ENCODE assay signal across 1 cellular context in the genomic region with DNA sequence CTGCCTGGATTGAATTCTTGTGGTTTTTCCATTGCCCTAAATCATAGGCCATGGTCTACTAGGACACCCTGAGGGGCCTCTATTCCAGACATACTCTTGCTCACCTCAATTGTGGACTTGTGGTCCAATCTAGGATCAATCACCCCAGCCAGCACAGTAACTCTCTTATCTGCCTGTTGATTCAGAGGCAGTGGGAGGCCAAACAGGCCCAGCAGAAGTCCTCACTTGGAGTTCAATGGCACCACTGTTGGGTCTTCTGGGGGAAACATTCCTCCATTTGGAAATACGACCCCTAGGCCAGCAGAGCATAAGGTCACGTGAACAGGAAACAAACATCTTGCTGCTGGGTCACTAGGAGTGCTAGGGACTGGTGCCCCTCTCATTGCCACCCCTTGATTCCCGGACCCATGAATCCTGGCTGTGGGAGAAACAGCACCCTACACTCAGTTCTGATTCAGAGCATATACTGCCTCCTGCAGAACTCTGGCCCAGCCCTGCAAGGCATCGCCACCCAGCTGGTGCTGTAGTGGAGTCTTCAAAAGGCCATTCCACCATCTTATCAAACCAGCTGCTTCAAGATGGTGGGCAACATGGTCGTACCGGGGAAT.
A peak's percentile ranks its signal among the peaks of the same experiment; 100 is the strongest.
TF ChIP-seq lines count a peak whose summit lies in the region.

No MANE protein-coding gene starts in this region.

TF ChIP-seq in HepG2, 621 proteins besides CTCF, POLR2A, EP300 and RAD21 (continued from another document and continues in another):
- no peak for TF ChIP-seq ZNF44 (CRISPR knock-in tag; IDR thresholded peaks at IDR 0.05)
- TF ChIP-seq, protein P1, sequence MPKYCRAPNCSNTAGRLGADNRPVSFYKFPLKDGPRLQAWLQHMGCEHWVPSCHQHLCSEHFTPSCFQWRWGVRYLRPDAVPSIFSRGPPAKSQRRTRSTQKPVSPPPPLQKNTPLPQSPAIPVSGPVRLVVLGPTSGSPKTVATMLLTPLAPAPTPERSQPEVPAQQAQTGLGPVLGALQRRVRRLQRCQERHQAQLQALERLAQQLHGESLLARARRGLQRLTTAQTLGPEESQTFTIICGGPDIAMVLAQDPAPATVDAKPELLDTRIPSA (CRISPR knock-in tag; IDR thresholded peaks at IDR 0.05; ENCODE audit: borderline replicate concordance): no peak
- no peak for TF ChIP-seq ZNF629 (CRISPR knock-in tag; conservative IDR thresholded peaks at IDR 0.05)
- no peak for TF ChIP-seq ZNF776 (CRISPR knock-in tag; IDR thresholded peaks at IDR 0.05)
- no peak for TF ChIP-seq HNF4G (IDR thresholded peaks at IDR 0.05; ENCODE audit: borderline replicate concordance, low read depth, low read length)
- no peak for TF ChIP-seq HNF4G (CRISPR knock-in tag; IDR thresholded peaks at IDR 0.05; ENCODE audit: borderline replicate concordance, low read depth)
- no peak; the same call in 1 of the 2 replicates for TF ChIP-seq ZIK1 (CRISPR knock-in tag; IDR thresholded peaks at IDR 0.05; ENCODE audit: borderline replicate concordance, low read depth)
- no peak for TF ChIP-seq HOXD1 (CRISPR knock-in tag; IDR thresholded peaks at IDR 0.05)
- TF ChIP-seq CEBPG (CRISPR knock-in tag; IDR thresholded peaks at IDR 0.05): 0 out of 2 replicates have a peak, but pooled peaks have one; percentile 8
- TF ChIP-seq, protein P2, sequence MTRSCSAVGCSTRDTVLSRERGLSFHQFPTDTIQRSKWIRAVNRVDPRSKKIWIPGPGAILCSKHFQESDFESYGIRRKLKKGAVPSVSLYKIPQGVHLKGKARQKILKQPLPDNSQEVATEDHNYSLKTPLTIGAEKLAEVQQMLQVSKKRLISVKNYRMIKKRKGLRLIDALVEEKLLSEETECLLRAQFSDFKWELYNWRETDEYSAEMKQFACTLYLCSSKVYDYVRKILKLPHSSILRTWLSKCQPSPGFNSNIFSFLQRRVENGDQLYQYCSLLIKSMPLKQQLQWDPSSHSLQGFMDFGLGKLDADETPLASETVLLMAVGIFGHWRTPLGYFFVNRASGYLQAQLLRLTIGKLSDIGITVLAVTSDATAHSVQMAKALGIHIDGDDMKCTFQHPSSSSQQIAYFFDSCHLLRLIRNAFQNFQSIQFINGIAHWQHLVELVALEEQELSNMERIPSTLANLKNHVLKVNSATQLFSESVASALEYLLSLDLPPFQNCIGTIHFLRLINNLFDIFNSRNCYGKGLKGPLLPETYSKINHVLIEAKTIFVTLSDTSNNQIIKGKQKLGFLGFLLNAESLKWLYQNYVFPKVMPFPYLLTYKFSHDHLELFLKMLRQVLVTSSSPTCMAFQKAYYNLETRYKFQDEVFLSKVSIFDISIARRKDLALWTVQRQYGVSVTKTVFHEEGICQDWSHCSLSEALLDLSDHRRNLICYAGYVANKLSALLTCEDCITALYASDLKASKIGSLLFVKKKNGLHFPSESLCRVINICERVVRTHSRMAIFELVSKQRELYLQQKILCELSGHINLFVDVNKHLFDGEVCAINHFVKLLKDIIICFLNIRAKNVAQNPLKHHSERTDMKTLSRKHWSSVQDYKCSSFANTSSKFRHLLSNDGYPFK (CRISPR knock-in tag; IDR thresholded peaks at IDR 0.05; ENCODE audit: borderline replicate concordance): no peak
- TF ChIP-seq NR2C2 (CRISPR knock-in tag; IDR thresholded peaks at IDR 0.05; ENCODE audit: borderline replicate concordance): no peak
- TF ChIP-seq ATF1 (CRISPR knock-in tag; IDR thresholded peaks at IDR 0.05): no peak
- peak; percentile 49; the same call in 1 of the 2 replicates for TF ChIP-seq BCL6 (CRISPR knock-in tag; IDR thresholded peaks at IDR 0.05)
- TF ChIP-seq, protein P3, sequence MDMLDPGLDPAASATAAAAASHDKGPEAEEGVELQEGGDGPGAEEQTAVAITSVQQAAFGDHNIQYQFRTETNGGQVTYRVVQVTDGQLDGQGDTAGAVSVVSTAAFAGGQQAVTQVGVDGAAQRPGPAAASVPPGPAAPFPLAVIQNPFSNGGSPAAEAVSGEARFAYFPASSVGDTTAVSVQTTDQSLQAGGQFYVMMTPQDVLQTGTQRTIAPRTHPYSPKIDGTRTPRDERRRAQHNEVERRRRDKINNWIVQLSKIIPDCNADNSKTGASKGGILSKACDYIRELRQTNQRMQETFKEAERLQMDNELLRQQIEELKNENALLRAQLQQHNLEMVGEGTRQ (IDR thresholded peaks at IDR 0.05; ENCODE audit: low read depth, low read length): peak; percentile 18; the same call in 1 of the 2 replicates
- TF ChIP-seq, protein P3 (CRISPR knock-in tag; IDR thresholded peaks at IDR 0.05; ENCODE audit: borderline replicate concordance): peak; percentile 68; the same call in 1 of the 2 replicates
- no peak for TF ChIP-seq TSC22D2 (CRISPR knock-in tag; IDR thresholded peaks at IDR 0.05; ENCODE audit: borderline replicate concordance)
- TF ChIP-seq, protein P4, sequence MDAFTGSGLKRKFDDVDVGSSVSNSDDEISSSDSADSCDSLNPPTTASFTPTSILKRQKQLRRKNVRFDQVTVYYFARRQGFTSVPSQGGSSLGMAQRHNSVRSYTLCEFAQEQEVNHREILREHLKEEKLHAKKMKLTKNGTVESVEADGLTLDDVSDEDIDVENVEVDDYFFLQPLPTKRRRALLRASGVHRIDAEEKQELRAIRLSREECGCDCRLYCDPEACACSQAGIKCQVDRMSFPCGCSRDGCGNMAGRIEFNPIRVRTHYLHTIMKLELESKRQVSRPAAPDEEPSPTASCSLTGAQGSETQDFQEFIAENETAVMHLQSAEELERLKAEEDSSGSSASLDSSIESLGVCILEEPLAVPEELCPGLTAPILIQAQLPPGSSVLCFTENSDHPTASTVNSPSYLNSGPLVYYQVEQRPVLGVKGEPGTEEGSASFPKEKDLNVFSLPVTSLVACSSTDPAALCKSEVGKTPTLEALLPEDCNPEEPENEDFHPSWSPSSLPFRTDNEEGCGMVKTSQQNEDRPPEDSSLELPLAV (CRISPR knock-in tag; conservative IDR thresholded peaks at IDR 0.05; ENCODE audit: low read depth): no peak
- TF ChIP-seq MZF1 (CRISPR knock-in tag; IDR thresholded peaks at IDR 0.05; ENCODE audit: borderline replicate concordance): no peak
- TF ChIP-seq GZF1 (CRISPR knock-in tag; IDR thresholded peaks at IDR 0.05): no peak
- TF ChIP-seq, protein P5, sequence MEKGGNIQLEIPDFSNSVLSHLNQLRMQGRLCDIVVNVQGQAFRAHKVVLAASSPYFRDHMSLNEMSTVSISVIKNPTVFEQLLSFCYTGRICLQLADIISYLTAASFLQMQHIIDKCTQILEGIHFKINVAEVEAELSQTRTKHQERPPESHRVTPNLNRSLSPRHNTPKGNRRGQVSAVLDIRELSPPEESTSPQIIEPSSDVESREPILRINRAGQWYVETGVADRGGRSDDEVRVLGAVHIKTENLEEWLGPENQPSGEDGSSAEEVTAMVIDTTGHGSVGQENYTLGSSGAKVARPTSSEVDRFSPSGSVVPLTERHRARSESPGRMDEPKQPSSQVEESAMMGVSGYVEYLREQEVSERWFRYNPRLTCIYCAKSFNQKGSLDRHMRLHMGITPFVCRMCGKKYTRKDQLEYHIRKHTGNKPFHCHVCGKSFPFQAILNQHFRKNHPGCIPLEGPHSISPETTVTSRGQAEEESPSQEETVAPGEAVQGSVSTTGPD (CRISPR knock-in tag; IDR thresholded peaks at IDR 0.05): no peak
- TF ChIP-seq SIX4 (CRISPR knock-in tag; IDR thresholded peaks at IDR 0.05): 0 out of 2 replicates have a peak, but pooled peaks have one; percentile 32
- no peak for TF ChIP-seq ZNF274 (CRISPR knock-in tag; IDR thresholded peaks at IDR 0.05)
- TF ChIP-seq, protein P6, sequence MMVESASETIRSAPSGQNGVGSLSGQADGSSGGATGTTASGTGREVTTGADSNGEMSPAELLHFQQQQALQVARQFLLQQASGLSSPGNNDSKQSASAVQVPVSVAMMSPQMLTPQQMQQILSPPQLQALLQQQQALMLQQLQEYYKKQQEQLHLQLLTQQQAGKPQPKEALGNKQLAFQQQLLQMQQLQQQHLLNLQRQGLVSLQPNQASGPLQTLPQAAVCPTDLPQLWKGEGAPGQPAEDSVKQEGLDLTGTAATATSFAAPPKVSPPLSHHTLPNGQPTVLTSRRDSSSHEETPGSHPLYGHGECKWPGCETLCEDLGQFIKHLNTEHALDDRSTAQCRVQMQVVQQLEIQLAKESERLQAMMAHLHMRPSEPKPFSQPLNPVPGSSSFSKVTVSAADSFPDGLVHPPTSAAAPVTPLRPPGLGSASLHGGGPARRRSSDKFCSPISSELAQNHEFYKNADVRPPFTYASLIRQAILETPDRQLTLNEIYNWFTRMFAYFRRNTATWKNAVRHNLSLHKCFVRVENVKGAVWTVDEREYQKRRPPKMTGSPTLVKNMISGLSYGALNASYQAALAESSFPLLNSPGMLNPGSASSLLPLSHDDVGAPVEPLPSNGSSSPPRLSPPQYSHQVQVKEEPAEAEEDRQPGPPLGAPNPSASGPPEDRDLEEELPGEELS (CRISPR knock-in tag; IDR thresholded peaks at IDR 0.05): 0 out of 2 replicates have a peak, but pooled peaks have one; percentile 20
- TF ChIP-seq POGZ (CRISPR knock-in tag; IDR thresholded peaks at IDR 0.05): no peak
- TF ChIP-seq NAIF1 (CRISPR knock-in tag; IDR thresholded peaks at IDR 0.05; ENCODE audit: borderline replicate concordance): no peak
- peak; percentile 15; the same call in 1 of the 2 replicates for TF ChIP-seq FOXA3 (CRISPR knock-in tag; IDR thresholded peaks at IDR 0.05)
- no peak for TF ChIP-seq ADNP (CRISPR knock-in tag; IDR thresholded peaks at IDR 0.05)
- TF ChIP-seq, protein P7, sequence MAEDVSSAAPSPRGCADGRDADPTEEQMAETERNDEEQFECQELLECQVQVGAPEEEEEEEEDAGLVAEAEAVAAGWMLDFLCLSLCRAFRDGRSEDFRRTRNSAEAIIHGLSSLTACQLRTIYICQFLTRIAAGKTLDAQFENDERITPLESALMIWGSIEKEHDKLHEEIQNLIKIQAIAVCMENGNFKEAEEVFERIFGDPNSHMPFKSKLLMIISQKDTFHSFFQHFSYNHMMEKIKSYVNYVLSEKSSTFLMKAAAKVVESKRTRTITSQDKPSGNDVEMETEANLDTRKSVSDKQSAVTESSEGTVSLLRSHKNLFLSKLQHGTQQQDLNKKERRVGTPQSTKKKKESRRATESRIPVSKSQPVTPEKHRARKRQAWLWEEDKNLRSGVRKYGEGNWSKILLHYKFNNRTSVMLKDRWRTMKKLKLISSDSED (CRISPR knock-in tag; IDR thresholded peaks at IDR 0.05): no peak
- 0 out of 2 replicates have a peak, but pooled peaks have one; percentile 17 for TF ChIP-seq FOXJ3 (CRISPR knock-in tag; IDR thresholded peaks at IDR 0.05; ENCODE audit: borderline replicate concordance)
- TF ChIP-seq, protein P8, sequence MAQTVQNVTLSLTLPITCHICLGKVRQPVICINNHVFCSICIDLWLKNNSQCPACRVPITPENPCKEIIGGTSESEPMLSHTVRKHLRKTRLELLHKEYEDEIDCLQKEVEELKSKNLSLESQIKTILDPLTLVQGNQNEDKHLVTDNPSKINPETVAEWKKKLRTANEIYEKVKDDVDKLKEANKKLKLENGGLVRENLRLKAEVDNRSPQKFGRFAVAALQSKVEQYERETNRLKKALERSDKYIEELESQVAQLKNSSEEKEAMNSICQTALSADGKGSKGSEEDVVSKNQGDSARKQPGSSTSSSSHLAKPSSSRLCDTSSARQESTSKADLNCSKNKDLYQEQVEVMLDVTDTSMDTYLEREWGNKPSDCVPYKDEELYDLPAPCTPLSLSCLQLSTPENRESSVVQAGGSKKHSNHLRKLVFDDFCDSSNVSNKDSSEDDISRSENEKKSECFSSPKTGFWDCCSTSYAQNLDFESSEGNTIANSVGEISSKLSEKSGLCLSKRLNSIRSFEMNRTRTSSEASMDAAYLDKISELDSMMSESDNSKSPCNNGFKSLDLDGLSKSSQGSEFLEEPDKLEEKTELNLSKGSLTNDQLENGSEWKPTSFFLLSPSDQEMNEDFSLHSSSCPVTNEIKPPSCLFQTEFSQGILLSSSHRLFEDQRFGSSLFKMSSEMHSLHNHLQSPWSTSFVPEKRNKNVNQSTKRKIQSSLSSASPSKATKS (CRISPR knock-in tag; IDR thresholded peaks at IDR 0.05): no peak
- TF ChIP-seq EHMT2 (IDR thresholded peaks at IDR 0.05; ENCODE audit: borderline replicate concordance, low read depth, low read length): peak; percentile 78; the same call in 1 of the 2 replicates
- TF ChIP-seq ZBTB8A (CRISPR knock-in tag; IDR thresholded peaks at IDR 0.05; ENCODE audit: borderline replicate concordance, low read depth): no peak
- TF ChIP-seq, protein P9, sequence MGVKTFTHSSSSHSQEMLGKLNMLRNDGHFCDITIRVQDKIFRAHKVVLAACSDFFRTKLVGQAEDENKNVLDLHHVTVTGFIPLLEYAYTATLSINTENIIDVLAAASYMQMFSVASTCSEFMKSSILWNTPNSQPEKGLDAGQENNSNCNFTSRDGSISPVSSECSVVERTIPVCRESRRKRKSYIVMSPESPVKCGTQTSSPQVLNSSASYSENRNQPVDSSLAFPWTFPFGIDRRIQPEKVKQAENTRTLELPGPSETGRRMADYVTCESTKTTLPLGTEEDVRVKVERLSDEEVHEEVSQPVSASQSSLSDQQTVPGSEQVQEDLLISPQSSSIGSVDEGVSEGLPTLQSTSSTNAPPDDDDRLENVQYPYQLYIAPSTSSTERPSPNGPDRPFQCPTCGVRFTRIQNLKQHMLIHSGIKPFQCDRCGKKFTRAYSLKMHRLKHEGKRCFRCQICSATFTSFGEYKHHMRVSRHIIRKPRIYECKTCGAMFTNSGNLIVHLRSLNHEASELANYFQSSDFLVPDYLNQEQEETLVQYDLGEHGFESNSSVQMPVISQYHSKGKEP (CRISPR knock-in tag; IDR thresholded peaks at IDR 0.05): no peak
- TF ChIP-seq NFIB (CRISPR knock-in tag; IDR thresholded peaks at IDR 0.05; ENCODE audit: borderline replicate concordance): no peak
- TF ChIP-seq, protein P10, sequence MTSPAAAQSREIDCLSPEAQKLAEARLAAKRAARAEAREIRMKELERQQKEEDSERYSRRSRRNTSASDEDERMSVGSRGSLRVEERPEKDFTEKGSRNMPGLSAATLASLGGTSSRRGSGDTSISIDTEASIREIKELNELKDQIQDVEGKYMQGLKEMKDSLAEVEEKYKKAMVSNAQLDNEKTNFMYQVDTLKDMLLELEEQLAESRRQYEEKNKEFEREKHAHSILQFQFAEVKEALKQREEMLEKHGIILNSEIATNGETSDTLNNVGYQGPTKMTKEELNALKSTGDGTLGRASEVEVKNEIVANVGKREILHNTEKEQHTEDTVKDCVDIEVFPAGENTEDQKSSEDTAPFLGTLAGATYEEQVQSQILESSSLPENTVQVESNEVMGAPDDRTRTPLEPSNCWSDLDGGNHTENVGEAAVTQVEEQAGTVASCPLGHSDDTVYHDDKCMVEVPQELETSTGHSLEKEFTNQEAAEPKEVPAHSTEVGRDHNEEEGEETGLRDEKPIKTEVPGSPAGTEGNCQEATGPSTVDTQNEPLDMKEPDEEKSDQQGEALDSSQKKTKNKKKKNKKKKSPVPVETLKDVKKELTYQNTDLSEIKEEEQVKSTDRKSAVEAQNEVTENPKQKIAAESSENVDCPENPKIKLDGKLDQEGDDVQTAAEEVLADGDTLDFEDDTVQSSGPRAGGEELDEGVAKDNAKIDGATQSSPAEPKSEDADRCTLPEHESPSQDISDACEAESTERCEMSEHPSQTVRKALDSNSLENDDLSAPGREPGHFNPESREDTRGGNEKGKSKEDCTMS (CRISPR knock-in tag; conservative IDR thresholded peaks at IDR 0.05): no peak
- TF ChIP-seq PHF21A (CRISPR knock-in tag; IDR thresholded peaks at IDR 0.05): peak; percentile 42; the same call in 1 of the 2 replicates
- no peak for TF ChIP-seq ZNF737 (CRISPR knock-in tag; IDR thresholded peaks at IDR 0.05; ENCODE audit: borderline replicate concordance)
- no peak for TF ChIP-seq ZMYM4 (CRISPR knock-in tag; IDR thresholded peaks at IDR 0.05)
- no peak for TF ChIP-seq ZNF121 (CRISPR knock-in tag; IDR thresholded peaks at IDR 0.05)
- TF ChIP-seq REXO4 (CRISPR knock-in tag; IDR thresholded peaks at IDR 0.05; ENCODE audit: borderline replicate concordance): no peak
